ENCODE assay signal across 8 cellular contexts in the genomic region with DNA sequence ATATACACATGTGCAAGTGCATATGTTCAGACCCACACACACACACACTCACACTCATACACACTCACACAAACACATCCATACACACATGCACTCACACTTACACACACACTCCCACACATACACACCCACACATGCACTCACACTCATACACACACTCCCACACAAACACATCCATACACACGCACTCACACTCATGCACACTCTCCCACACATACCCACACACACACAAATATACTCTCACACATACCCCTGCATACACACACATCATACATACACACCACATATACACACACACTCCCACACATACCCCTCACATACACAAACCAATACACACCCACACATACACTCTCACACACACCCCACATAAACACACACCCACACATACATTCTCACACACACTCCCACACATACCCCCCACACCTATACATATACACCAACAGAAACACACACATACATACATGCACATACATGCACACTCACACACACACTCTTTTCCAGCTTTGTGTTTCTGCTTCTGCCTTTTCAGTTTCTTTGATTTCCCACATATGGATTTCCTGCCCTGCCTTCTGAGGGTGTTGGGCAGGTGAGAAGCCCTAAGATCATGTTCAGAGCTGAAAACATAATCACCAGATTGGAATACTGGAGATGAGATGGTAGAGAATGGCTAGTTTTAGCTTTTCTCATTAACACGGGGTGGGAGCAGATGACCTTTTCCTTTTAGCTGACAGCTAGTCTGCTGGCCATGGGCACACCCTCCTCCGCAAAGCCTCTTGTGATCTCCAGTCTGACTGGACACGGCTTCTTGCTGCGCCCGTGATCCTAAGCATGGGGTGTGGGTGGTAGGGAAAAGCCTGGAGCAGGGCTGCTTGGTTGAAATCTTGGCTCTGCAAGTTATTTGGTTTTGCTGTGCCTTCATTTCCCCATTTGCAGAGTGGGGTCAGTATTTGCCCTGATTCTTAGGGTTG.
DNase-seq lines count a peak whose midpoint lies in the region; ATAC-seq and TF ChIP-seq lines count a peak whose summit lies in the region.

No MANE protein-coding gene starts in this region.

- WGBS in SK-N-SH (ENCODE audit: low lambda C conversion rate) = 93% methylated on average over 6 of the region's 6 CpGs

- H3K4me1 ChIP-seq in SK-N-SH (ENCODE audit: control insufficient read depth in 1 of 2, insufficient read depth in 2 of 2, low read depth in 1 of 2, low read length in 1 of 2) (peaks cover 25 to 62% of the 10 kb centered on the region in 2 experiments), SJSA1 (replicated peaks) (peaks cover 47% of the 10 kb centered on the region)

- H3F3A ChIP-seq in SK-N-SH (replicated peaks; ENCODE audit: insufficient read depth) = peaks cover 16% of the 10 kb centered on the region

- peak overlapping the region; percentile 67; the same call in 1 of the 2 replicates for H3K4me2 ChIP-seq in SK-N-SH

- no peaks in the 10 kb centered on the region for H3K9me3 ChIP-seq in SK-N-SH
- H3K9me3 ChIP-seq in SJSA1 (replicated peaks) = no peaks in the 10 kb centered on the region

- H3K4me3 ChIP-seq in SK-N-SH (ENCODE audit: low read depth in 2 of 2, low read length in 1 of 2) (no peak overlapping the region), SJSA1 (no peak overlapping the region)

- ATAC-seq in SK-N-SH treated with all-trans-retinoic acid at 6 μM for 48 hours (no peak; the same call in 2 of the 3 replicates), GM21825 (IDR thresholded peaks at IDR 0.05; ENCODE audit: unreplicated experiment) (no peak), HG02870 (IDR thresholded peaks at IDR 0.05; ENCODE audit: unreplicated experiment) (no peak)

- no peak overlapping the region for H3K9ac ChIP-seq in SK-N-SH

- TF ChIP-seq RAD21 in SK-N-SH (IDR thresholded peaks at IDR 0.05; ENCODE audit: low read length) = no peak

- DNase-seq in SK-N-SH (no peak), SJSA1 (ENCODE audit: low read depth in 1 of 2, low spot score in 2 of 2) (peak in 1 of 2 experiments; percentile 10), foreskin melanocyte (peak; percentile 76), substantia nigra (lab: John Stamatoyannopoulos, UW) (peak in 1 of 49 donors; percentile 8), NCI-H2029 (lab: John Stamatoyannopoulos, UW) (no peak)

- no peaks in the 10 kb centered on the region for H3K9me2 ChIP-seq in SK-N-SH

- no peak overlapping the region for H2AFZ ChIP-seq in SK-N-SH (ENCODE audit: low read depth)

- peak overlapping the region in 1 of 2 experiments; percentile 66; a peak in 2 of 4 replicates for H3K27ac ChIP-seq in SK-N-SH (ENCODE audit: low read depth in 2 of 2, low read length in 1 of 2)
- H3K27ac ChIP-seq in SJSA1 = peak overlapping the region; percentile 54
- peak overlapping the region; percentile 92 for H3K27ac ChIP-seq in substantia nigra (ENCODE audit: low read depth, low read length, poor library complexity, severe bottlenecking)

- H3K27me3 ChIP-seq in SK-N-SH (ENCODE audit: insufficient read depth) = no peaks in the 10 kb centered on the region
- no peaks in the 10 kb centered on the region for H3K27me3 ChIP-seq in SJSA1 (replicated peaks)

- POLR2A ChIA-PET in SK-N-SH (lab: Yijun Ruan, JAX) = no interaction called here

- CTCF ChIA-PET in SK-N-SH (lab: Yijun Ruan, JAX) = interaction anchor here (0.7 to 9.5 kb wide), 6 partner anchors 8 to 288 kb away, joined by 3 to 66 read pairs (median 6); a partner anchor contains a TSS

- H4K20me1 ChIP-seq in SK-N-SH (ENCODE audit: insufficient read depth) = no peaks in the 10 kb centered on the region

- no peak for TF ChIP-seq CTCF in SK-N-SH (IDR thresholded peaks at IDR 0.05)

- H3K36me3 ChIP-seq in SK-N-SH (replicated peaks in 1 of 2; ENCODE audit: control insufficient read depth in 1 of 2, insufficient read depth in 2 of 2, low read length in 1 of 2) (no peaks in the 10 kb centered on the region), SJSA1 (no peaks in the 10 kb centered on the region)

- TF ChIP-seq EP300 in SK-N-SH (IDR thresholded peaks at IDR 0.05; ENCODE audit: borderline replicate concordance in 1 of 2, low read depth in 1 of 2, low read length in 1 of 2) = no peak

- no peaks in the 10 kb centered on the region for H3K79me2 ChIP-seq in SK-N-SH (ENCODE audit: insufficient read depth)

TF ChIP-seq in SK-N-SH, 30 proteins besides CTCF, POLR2A, EP300 and RAD21:
- no peak for TF ChIP-seq FOXJ3 (CRISPR knock-in tag; IDR thresholded peaks at IDR 0.05)
- no peak for TF ChIP-seq ELF1 (IDR thresholded peaks at IDR 0.05)
TF ChIP-seq in SK-N-SH: peak in this region for 0.

TF ChIP-seq in SK-N-SH treated with all-trans-retinoic acid at 6 μM for 48 hours, 23 proteins besides CTCF, POLR2A, EP300 and RAD21:
- TF ChIP-seq RARB (CRISPR knock-in tag; IDR thresholded peaks at IDR 0.05) (no peak), ZFP3 (CRISPR knock-in tag; IDR thresholded peaks at IDR 0.05) (no peak), ZNF8 (CRISPR knock-in tag; IDR thresholded peaks at IDR 0.05) (no peak), ZFP30 (CRISPR knock-in tag; IDR thresholded peaks at IDR 0.05) (no peak), ZNF70 (CRISPR knock-in tag; IDR thresholded peaks at IDR 0.05) (no peak), TOX (CRISPR knock-in tag; IDR thresholded peaks at IDR 0.05; ENCODE audit: borderline replicate concordance) (no peak), PPARA (CRISPR knock-in tag; IDR thresholded peaks at IDR 0.05; ENCODE audit: borderline replicate concordance) (no peak), TCF4 (CRISPR knock-in tag; IDR thresholded peaks at IDR 0.05; ENCODE audit: borderline replicate concordance) (no peak)
- TF ChIP-seq, protein P1, sequence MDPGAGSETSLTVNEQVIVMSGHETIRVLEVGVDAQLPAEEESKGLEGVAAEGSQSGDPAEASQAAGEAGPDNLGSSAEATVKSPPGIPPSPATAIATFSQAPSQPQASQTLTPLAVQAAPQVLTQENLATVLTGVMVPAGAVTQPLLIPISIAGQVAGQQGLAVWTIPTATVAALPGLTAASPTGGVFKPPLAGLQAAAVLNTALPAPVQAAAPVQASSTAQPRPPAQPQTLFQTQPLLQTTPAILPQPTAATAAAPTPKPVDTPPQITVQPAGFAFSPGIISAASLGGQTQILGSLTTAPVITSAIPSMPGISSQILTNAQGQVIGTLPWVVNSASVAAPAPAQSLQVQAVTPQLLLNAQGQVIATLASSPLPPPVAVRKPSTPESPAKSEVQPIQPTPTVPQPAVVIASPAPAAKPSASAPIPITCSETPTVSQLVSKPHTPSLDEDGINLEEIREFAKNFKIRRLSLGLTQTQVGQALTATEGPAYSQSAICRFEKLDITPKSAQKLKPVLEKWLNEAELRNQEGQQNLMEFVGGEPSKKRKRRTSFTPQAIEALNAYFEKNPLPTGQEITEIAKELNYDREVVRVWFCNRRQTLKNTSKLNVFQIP (CRISPR knock-in tag; IDR thresholded peaks at IDR 0.05; ENCODE audit: borderline replicate concordance, low read depth) = no peak
- TF ChIP-seq, protein P2, sequence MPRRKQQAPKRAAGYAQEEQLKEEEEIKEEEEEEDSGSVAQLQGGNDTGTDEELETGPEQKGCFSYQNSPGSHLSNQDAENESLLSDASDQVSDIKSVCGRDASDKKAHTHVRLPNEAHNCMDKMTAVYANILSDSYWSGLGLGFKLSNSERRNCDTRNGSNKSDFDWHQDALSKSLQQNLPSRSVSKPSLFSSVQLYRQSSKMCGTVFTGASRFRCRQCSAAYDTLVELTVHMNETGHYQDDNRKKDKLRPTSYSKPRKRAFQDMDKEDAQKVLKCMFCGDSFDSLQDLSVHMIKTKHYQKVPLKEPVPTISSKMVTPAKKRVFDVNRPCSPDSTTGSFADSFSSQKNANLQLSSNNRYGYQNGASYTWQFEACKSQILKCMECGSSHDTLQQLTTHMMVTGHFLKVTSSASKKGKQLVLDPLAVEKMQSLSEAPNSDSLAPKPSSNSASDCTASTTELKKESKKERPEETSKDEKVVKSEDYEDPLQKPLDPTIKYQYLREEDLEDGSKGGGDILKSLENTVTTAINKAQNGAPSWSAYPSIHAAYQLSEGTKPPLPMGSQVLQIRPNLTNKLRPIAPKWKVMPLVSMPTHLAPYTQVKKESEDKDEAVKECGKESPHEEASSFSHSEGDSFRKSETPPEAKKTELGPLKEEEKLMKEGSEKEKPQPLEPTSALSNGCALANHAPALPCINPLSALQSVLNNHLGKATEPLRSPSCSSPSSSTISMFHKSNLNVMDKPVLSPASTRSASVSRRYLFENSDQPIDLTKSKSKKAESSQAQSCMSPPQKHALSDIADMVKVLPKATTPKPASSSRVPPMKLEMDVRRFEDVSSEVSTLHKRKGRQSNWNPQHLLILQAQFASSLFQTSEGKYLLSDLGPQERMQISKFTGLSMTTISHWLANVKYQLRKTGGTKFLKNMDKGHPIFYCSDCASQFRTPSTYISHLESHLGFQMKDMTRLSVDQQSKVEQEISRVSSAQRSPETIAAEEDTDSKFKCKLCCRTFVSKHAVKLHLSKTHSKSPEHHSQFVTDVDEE (CRISPR knock-in tag; IDR thresholded peaks at IDR 0.05) = no peak
- TF ChIP-seq, protein P3, sequence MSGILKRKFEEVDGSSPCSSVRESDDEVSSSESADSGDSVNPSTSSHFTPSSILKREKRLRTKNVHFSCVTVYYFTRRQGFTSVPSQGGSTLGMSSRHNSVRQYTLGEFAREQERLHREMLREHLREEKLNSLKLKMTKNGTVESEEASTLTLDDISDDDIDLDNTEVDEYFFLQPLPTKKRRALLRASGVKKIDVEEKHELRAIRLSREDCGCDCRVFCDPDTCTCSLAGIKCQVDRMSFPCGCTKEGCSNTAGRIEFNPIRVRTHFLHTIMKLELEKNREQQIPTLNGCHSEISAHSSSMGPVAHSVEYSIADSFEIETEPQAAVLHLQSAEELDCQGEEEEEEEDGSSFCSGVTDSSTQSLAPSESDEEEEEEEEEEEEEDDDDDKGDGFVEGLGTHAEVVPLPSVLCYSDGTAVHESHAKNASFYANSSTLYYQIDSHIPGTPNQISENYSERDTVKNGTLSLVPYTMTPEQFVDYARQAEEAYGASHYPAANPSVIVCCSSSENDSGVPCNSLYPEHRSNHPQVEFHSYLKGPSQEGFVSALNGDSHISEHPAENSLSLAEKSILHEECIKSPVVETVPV (CRISPR knock-in tag; IDR thresholded peaks at IDR 0.05) = no peak
